Comparison of ENCODE assay signal across 22 cellular contexts in the genomic region with DNA sequence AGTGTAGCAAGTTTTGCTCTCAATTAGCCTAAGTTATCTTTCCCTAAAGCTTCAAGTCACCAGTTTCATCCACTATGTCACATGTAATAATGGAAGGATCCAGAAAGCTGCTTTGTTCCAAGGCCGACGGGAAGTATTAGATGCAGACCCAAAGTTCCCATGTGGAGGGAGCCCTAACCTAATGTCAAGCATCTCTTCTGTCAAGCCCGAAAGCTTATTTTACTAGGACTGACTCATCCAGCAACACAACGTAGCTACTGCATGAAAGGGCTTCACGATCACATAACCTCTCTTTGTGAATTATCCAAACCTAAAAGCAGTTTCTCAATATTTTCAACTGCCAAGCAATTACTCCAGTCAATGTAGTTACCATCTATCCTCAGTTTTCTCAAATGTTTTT.
"Had no signal": no experiment of that assay in that cellular context is flagged by ENCODE, and none has a peak within 500 bp of the region (broad histone marks: within the 10 kb centered on the region; RNA-seq: fewer than 3 reads in every experiment).

No MANE protein-coding gene starts in this region.

- H3K4me1 ChIP-seq: stomach, suprapubic skin, tibial nerve, uterus had no signal

- DNase-seq: activated CD4-positive, alpha-beta memory T cell treated with anti-CD3 and anti-CD28 coated beads for 36 hours; activated CD4-positive, alpha-beta T cell treated with anti-CD3 and anti-CD28 coated beads for 4 hours; activated CD4-positive, CD25-positive, alpha-beta regulatory T cell; activated effector memory CD4-positive, alpha-beta T cell treated with anti-CD3 and anti-CD28 coated beads, Interleukin-2, amount 50 U/mL, for 16 hours; activated naive CD4-positive, alpha-beta T cell treated with anti-CD3 and anti-CD28 coated beads, Interleukin-2, amount 10 ng/mL, durations not matched to agents 7 days and 5 days; amygdala; cortex of kidney; endodermal cell; foreskin fibroblast; nephron progenitor cell; occipital lobe; small intestine; stimulated activated CD4-positive, alpha-beta T cell treated with anti-CD3 and anti-CD28 coated beads, Interleukin-15, amount 100 ng/mL, for 24 hours; stomach; T1000; uterus had no signal

- H3K9me3 ChIP-seq: stomach, suprapubic skin, tibial nerve, uterus had no signal

- ATAC-seq: sciatic nerve; stimulated activated memory B cell treated with anti-CD40 and anti-IgM and Interleukin-4, amounts not matched to agents 10 μg/mL and 1 μg/mL and 100 μg/mL, for 72 hours had no signal

- H3K27ac ChIP-seq: cardiac muscle cell, epithelial cell of prostate, stomach, suprapubic skin, tibial nerve, uterus had no signal

- H3K27me3 ChIP-seq: cardiac muscle cell, stomach, suprapubic skin, tibial nerve, uterus had no signal

- H3K4me3 ChIP-seq: cardiac muscle cell, stomach, suprapubic skin, tibial nerve, uterus had no signal

- H3K36me3 ChIP-seq: cardiac muscle cell, stomach, suprapubic skin, tibial nerve, uterus had no signal
